12 cellular contexts compared by ENCODE assay signal in the genomic region with DNA sequence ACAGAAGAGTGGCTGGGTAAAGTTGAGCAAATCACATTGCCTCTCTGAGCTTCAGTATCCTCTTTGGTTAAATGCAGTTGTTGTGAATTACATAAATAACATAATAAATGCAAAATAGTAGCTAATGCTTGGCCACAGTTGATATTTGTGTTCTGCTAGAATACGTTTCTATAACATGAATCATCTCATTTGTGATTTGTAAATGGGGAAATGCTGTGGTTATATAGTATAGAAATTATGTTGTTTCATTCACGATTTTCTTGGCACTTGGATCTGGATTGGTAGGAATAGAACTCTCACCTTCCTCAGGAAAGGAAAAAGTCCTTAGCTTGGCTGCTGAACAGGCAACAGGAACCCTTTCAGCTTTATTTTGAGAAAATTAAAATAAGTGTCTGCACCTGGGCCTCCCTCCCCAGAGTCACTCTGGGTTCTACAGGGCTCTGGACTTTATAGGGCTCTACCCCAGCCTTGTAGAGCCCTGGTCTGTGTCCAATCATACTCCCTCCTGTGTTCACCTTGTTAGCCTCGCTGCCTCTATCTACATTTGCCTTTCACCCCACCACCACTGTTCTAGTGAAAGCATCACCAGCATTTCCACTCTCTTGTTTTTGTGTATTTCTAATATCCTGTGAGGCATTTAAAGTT.
A peak's percentile ranks its signal among the peaks of the same experiment; 100 is the strongest.
DNase-seq lines count a peak whose midpoint lies in the region; ATAC-seq lines count a peak whose summit lies in the region.
"Had no signal": no experiment of that assay in that cellular context is flagged by ENCODE, and none has a peak within 500 bp of the region (broad histone marks: within the 10 kb centered on the region; RNA-seq: fewer than 3 reads in every experiment).

No MANE protein-coding gene starts in this region.

- ATAC-seq in HG02798 (IDR thresholded peaks at IDR 0.05; ENCODE audit: poor library complexity, unreplicated experiment) (peak; percentile 19), HG03045 (IDR thresholded peaks at IDR 0.05; ENCODE audit: unreplicated experiment) (no peak)
- ATAC-seq in stimulated activated memory B cell treated with anti-CD40 and anti-IgM and Interleukin-4, amounts not matched to agents 10 μg/mL and 1 μg/mL and 100 μg/mL, for 72 hours, result no peak

- H3K27ac Mint-ChIP-seq in activated T-cell treated with anti-CD3 and anti-CD28 coated beads, Interleukin-2, amount 50 U/mL, for 24 hours, result peak overlapping the region; percentile 84
- H3K27ac Mint-ChIP-seq in activated naive CD8-positive, alpha-beta T cell treated with anti-CD3 and anti-CD28 coated beads for 36 hours, result peak overlapping the region; percentile 95
- H3K27ac Mint-ChIP-seq in stimulated activated memory B cell treated with anti-CD40 and anti-IgM and Interleukin-4, amounts not matched to agents 10 μg/mL and 1 μg/mL and 100 μg/mL, for 72 hours, result peak overlapping the region; percentile 92

- H3K27me3 Mint-ChIP-seq in activated T-cell treated with anti-CD3 and anti-CD28 coated beads, Interleukin-2, amount 50 U/mL, for 24 hours, result no peaks in the 10 kb centered on the region
- H3K27me3 Mint-ChIP-seq in activated naive CD8-positive, alpha-beta T cell treated with anti-CD3 and anti-CD28 coated beads for 36 hours, result no peaks in the 10 kb centered on the region
- no peaks in the 10 kb centered on the region for H3K27me3 Mint-ChIP-seq in stimulated activated memory B cell treated with anti-CD40 and anti-IgM and Interleukin-4, amounts not matched to agents 10 μg/mL and 1 μg/mL and 100 μg/mL, for 72 hours

- H3K36me3 Mint-ChIP-seq in activated T-cell treated with anti-CD3 and anti-CD28 coated beads, Interleukin-2, amount 50 U/mL, for 24 hours (ENCODE audit: low read depth), result peaks cover 7% of the 10 kb centered on the region
- H3K36me3 Mint-ChIP-seq in activated naive CD8-positive, alpha-beta T cell treated with anti-CD3 and anti-CD28 coated beads for 36 hours, result peaks cover 6% of the 10 kb centered on the region
- H3K36me3 Mint-ChIP-seq in stimulated activated memory B cell treated with anti-CD40 and anti-IgM and Interleukin-4, amounts not matched to agents 10 μg/mL and 1 μg/mL and 100 μg/mL, for 72 hours, result peaks cover 17% of the 10 kb centered on the region

- DNase-seq in activated T-cell treated with anti-CD3 and anti-CD28 coated beads, Interleukin-2, amount 50 U/mL, for 24 hours, result no peak
- no peak for DNase-seq in activated T-cell treated with anti-CD3 and anti-CD28 coated beads, Interleukin-2, amount 50 U/mL, for 1 hour
- no peak for DNase-seq in activated naive CD8-positive, alpha-beta T cell treated with anti-CD3 and anti-CD28 coated beads for 36 hours
- DNase-seq in NCI-H2081 (lab: John Stamatoyannopoulos, UW), result no peak
- no peak for DNase-seq in iPS-NIHi7 (ENCODE audit: extremely low spot score)
- DNase-seq: GF-D8, NCI-H1930, sigmoid colon, upper lobe of left lung had no signal

- H3K4me1 Mint-ChIP-seq in activated T-cell treated with anti-CD3 and anti-CD28 coated beads, Interleukin-2, amount 50 U/mL, for 24 hours (ENCODE audit: low read depth), result peaks cover 75% of the 10 kb centered on the region
- peaks cover 56% of the 10 kb centered on the region for H3K4me1 Mint-ChIP-seq in activated naive CD8-positive, alpha-beta T cell treated with anti-CD3 and anti-CD28 coated beads for 36 hours
- H3K4me1 Mint-ChIP-seq in stimulated activated memory B cell treated with anti-CD40 and anti-IgM and Interleukin-4, amounts not matched to agents 10 μg/mL and 1 μg/mL and 100 μg/mL, for 72 hours, result peaks cover 76% of the 10 kb centered on the region

- no peaks in the 10 kb centered on the region for H3K9me3 Mint-ChIP-seq in activated T-cell treated with anti-CD3 and anti-CD28 coated beads, Interleukin-2, amount 50 U/mL, for 24 hours
- no peaks in the 10 kb centered on the region for H3K9me3 Mint-ChIP-seq in activated naive CD8-positive, alpha-beta T cell treated with anti-CD3 and anti-CD28 coated beads for 36 hours
- H3K9me3 Mint-ChIP-seq in stimulated activated memory B cell treated with anti-CD40 and anti-IgM and Interleukin-4, amounts not matched to agents 10 μg/mL and 1 μg/mL and 100 μg/mL, for 72 hours, result no peaks in the 10 kb centered on the region

- peak overlapping the region; percentile 80 for H3K4me3 Mint-ChIP-seq in activated T-cell treated with anti-CD3 and anti-CD28 coated beads, Interleukin-2, amount 50 U/mL, for 24 hours
- H3K4me3 Mint-ChIP-seq in activated naive CD8-positive, alpha-beta T cell treated with anti-CD3 and anti-CD28 coated beads for 36 hours, result peak overlapping the region; percentile 49
- peak overlapping the region; percentile 94 for H3K4me3 Mint-ChIP-seq in stimulated activated memory B cell treated with anti-CD40 and anti-IgM and Interleukin-4, amounts not matched to agents 10 μg/mL and 1 μg/mL and 100 μg/mL, for 72 hours
